Comparison of ENCODE assay signal across 8 cellular contexts in genomic region chr5:134003957-134004625, GRCh38. TPM values are rescaled to one million over a fixed set of nuclear protein-coding genes. Genes with fewer than 3 reads are reported as not detected.
DNase-seq lines count a peak whose midpoint lies in the region; ATAC-seq, FAIRE-seq and TF ChIP-seq lines count a peak whose summit lies in the region.

No MANE protein-coding gene starts in this region.

- H3K9me3 Mint-ChIP-seq in IgD-negative memory B cell, result no peaks in the 10 kb centered on the region

- no peaks in the 10 kb centered on the region for H3K36me3 Mint-ChIP-seq in IgD-negative memory B cell

- H3K27me3 Mint-ChIP-seq in IgD-negative memory B cell, result no peaks in the 10 kb centered on the region

- peaks cover 33 to 36% (median 35%) of the 10 kb centered on the region in 3 donors for H3K4me1 Mint-ChIP-seq in IgD-negative memory B cell

- peak overlapping the region; percentile 81 for H3K4me3 ChIP-seq in epithelial cell of esophagus (ENCODE audit: low read length)

- TF ChIP-seq CTCF in epithelial cell of esophagus (IDR thresholded peaks at IDR 0.05; ENCODE audit: insufficient read depth, low read depth, low read length, missing control alignments) (no peak), D721Med (IDR thresholded peaks at IDR 0.05; ENCODE audit: insufficient read depth, missing control alignments) (no peak)

- peak overlapping the region; percentile 91 to 97 (median 91) for H3K27ac Mint-ChIP-seq in IgD-negative memory B cell

- peak overlapping the region; percentile 87 to 96 (median 96) for H3K4me3 Mint-ChIP-seq in IgD-negative memory B cell

- DNase-seq in ELF-1 (ENCODE audit: low read depth, low spot score) (peak; percentile 50), epithelial cell of esophagus (ENCODE audit: low read depth) (peak; percentile 35), mucosa of gallbladder (ENCODE audit: low spot score) (peak; percentile 54), D721Med (ENCODE audit: insufficient read length, low spot score) (no peak)
- DNase-seq in activated CD8-positive, alpha-beta memory T cell treated with anti-CD3 and anti-CD28 coated beads for 4 hours (ENCODE audit: low read depth in 2 of 2), result peak; percentile 17 to 29
- DNase-seq in stimulated activated CD8-positive, alpha-beta memory T cell treated with anti-CD3 and anti-CD28 coated beads, Interleukin-7, amount 100 ng/mL, for 48 hours (ENCODE audit: extremely low read depth in 1 of 2, low read depth in 1 of 2), result peak; percentile 10 to 31

- FAIRE-seq in D721Med (lab: Jason Lieb, UNC), result no peak

- ATAC-seq in GM21526 (IDR thresholded peaks at IDR 0.05; ENCODE audit: low FRiP score, unreplicated experiment), result peak; percentile 36

RNA-seq across cellular contexts. Expression of gene VDAC1, which starts 0.7 kb away (rescaled TPM):
- 90.0 TPM for polyA plus RNA-seq in IgD-negative memory B cell
- total RNA-seq in mucosa of gallbladder, result 222 TPM

RNA-seq across cellular contexts. Expression of gene C5orf15, which starts 35.7 kb away (rescaled TPM):
- polyA plus RNA-seq in IgD-negative memory B cell, result 25.5 TPM
- 39.0 TPM for total RNA-seq in mucosa of gallbladder
